27 cellular contexts compared by ENCODE assay signal in the genomic region with DNA sequence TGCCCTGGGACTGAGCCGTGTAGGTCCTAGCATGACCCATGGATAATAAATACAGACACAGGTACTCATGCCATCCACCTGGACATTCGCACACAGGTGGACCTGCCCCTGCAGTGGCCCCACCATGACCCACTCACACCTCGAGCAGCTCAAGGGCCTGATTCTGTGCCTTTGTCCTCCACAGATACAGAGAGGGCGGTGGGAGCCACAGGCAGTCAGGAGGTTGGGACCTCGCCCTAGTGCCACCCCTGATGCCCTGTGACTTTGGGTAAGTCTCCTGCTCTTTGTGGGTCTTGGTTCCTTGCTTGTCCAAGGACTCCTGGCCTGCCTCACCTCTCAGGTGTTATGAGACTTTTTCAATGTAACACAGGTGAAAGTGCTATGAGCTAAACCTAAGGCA. TPM values are rescaled to one million over a fixed set of nuclear protein-coding genes. Genes with fewer than 3 reads are reported as not detected.
"Had no signal": no experiment of that assay in that cellular context is flagged by ENCODE, and none has a peak within 500 bp of the region (broad histone marks: within the 10 kb centered on the region; RNA-seq: fewer than 3 reads in every experiment).

No MANE protein-coding gene starts in this region.

- H3K4me3 ChIP-seq: breast epithelium, SJSA1 had no signal

- H3K36me3 ChIP-seq: breast epithelium, SJSA1 had no signal

- ATAC-seq: activated CD8-positive, alpha-beta T cell treated with anti-CD3 and anti-CD28 coated beads, Interleukin-2, amount 10 ng/mL, durations not matched to agents 7 days and 5 days; Panc1; SK-N-SH treated with all-trans-retinoic acid at 6 μM for 48 hours had no signal

- H3K4me1 ChIP-seq: breast epithelium, SJSA1 had no signal

- H3K27me3 ChIP-seq: breast epithelium had no signal

- DNase-seq: activated CD4-positive, alpha-beta T cell treated with anti-CD3 and anti-CD28 coated beads for 48 hours; activated CD4-positive, alpha-beta T cell treated with anti-CD3 and anti-CD28 coated beads, Interleukin-2, amount 50 U/mL, for 4 hours; activated CD4-positive, CD25-positive, alpha-beta regulatory T cell treated with anti-CD3 and anti-CD28 coated beads, Interleukin-2, amount 50 U/mL, for 72 hours; activated CD8-positive, alpha-beta T cell treated with anti-CD3 and anti-CD28 coated beads, Interleukin-2, amount 10 ng/mL, durations not matched to agents 7 days and 5 days; activated effector memory CD4-positive, alpha-beta T cell treated with Interleukin-2 at 50 U/mL for 16 hours; activated naive CD4-positive, alpha-beta T cell; activated T-cell treated with anti-CD3 and anti-CD28 coated beads, Interleukin-2, amount 50 U/mL, for 1 hour; aorta; Kasumi-1; KBM-7; NCI-H1105 treated with DMSO at 0.1 percent for 48 hours; NCI-H1436 treated with DMSO at 0.1 percent for 48 hours; NCI-H187; NCI-H2081; NCI-H510A treated with DMSO at 0.1 percent for 48 hours; NCI-H69; NK-92 treated with Interleukin-12 subunit alpha and Interleukin-12 subunit beta, amount 100 ng/mL, for 24 hours; OCI-M1; Right ventricle myocardium superior; SW 1271 had no signal

- H3K27ac ChIP-seq: RWPE1, SJSA1 had no signal

- H3K9me3 ChIP-seq: breast epithelium, SJSA1 had no signal

RNA-seq across cellular contexts. Expression of a gene that starts 42.9 kb away (rescaled TPM):
- total RNA-seq: activated CD8-positive, alpha-beta T cell treated with anti-CD3 and anti-CD28 coated beads, Interleukin-2, amount 10 ng/mL, durations not matched to agents 7 days and 5 days; activated T-helper 1 cell treated with anti-CD3 and anti-CD28 coated beads, Interleukin-12 subunit alpha, Interleukin-12 subunit beta, Interleukin-2, Interleukin-4 antibody, amounts not matched to agents 30 ng/mL and 10 ng/mL and 1 ng/mL, durations not matched to agents 14 hours and 24 hours and 36 hours; aorta; breast epithelium; Right ventricle myocardium superior; SJSA1; WTC11 had no signal
- polyA plus RNA-seq: aorta had no signal
